In genomic region chr6:34969662-34970265, GRCh38 we compare ENCODE assay signal across 29 cellular contexts.
DNase-seq lines count a peak whose midpoint lies in the region; ATAC-seq, FAIRE-seq and TF ChIP-seq lines count a peak whose summit lies in the region.
"Had no signal": no experiment of that assay in that cellular context is flagged by ENCODE, and none has a peak within 500 bp of the region (broad histone marks: within the 10 kb centered on the region; RNA-seq: fewer than 3 reads in every experiment).

No MANE protein-coding gene starts in this region.

- no peak for TF ChIP-seq RAD21 in IMR-90 (IDR thresholded peaks at IDR 0.05; ENCODE audit: low read length)

- dilution Hi-C loops in IMR-90 (cut with HindIII; ENCODE audit: low sequenced_read_pairs, unreplicated experiment), result no loop called here

- H3K4me2 ChIP-seq in IMR-90 (ENCODE audit: low read depth, low read length) (no peak overlapping the region), neural progenitor cell (no peak overlapping the region)

- H3K27ac Mint-ChIP-seq in neural progenitor cell, result peak overlapping the region; percentile 26
- H3K27ac Mint-ChIP-seq: activated naive CD4-positive, alpha-beta T cell treated with anti-CD3 and anti-CD28 coated beads, Interleukin-2, amount 50 U/mL, for 24 hours; activated T-helper 2 cell treated with anti-CD3 and anti-CD28 coated beads, Interferon-gamma antibody, Interleukin-2, Interleukin-4, amounts not matched to agents 10 μg/mL and 5 μg/mL and 100 μg/mL, durations not matched to agents 14 hours and 24 hours and 36 hours; CD14-positive monocyte; nephron progenitor cell had no signal

- H4K20me1 ChIP-seq in IMR-90 (ENCODE audit: insufficient read depth, low read length) (peaks cover 7% of the 10 kb centered on the region; the same call in 1 of the 2 replicates), neural progenitor cell (ENCODE audit: low read depth) (peaks cover 5% of the 10 kb centered on the region)

- FAIRE-seq in bronchial epithelial cell (lab: Jason Lieb, UNC), result peak; percentile 88
- FAIRE-seq: endometrium, GM18507 had no signal

- 0 out of 2 replicates have a peak overlapping the region, but pooled peaks have one; percentile 21 for H3K14ac ChIP-seq in IMR-90 (replicated peaks; ENCODE audit: low read depth, low read length)

- H3K9me1 ChIP-seq in IMR-90 (ENCODE audit: insufficient read depth, low read length), result peaks cover 13% of the 10 kb centered on the region

- H3K4me3 Mint-ChIP-seq in neural progenitor cell, result no peak overlapping the region
- H3K4me3 Mint-ChIP-seq: activated naive CD4-positive, alpha-beta T cell treated with anti-CD3 and anti-CD28 coated beads, Interleukin-2, amount 50 U/mL, for 24 hours; CD14-positive monocyte; nephron progenitor cell had no signal

- H3K9me3 ChIP-seq in IMR-90 (ENCODE audit: control insufficient read depth, insufficient read depth, low read length) (no peaks in the 10 kb centered on the region), neural progenitor cell (ENCODE audit: low read depth) (no peaks in the 10 kb centered on the region)
- no peaks in the 10 kb centered on the region for H3K9me3 ChIP-seq in effector memory CD4-positive, alpha-beta T cell (ENCODE audit: control insufficient read depth, low read length)
- H3K9me3 ChIP-seq: transverse colon had no signal

- peaks cover 2% of the 10 kb centered on the region for H3K27me3 Mint-ChIP-seq in neural progenitor cell (ENCODE audit: insufficient read depth, low read depth)
- H3K27me3 Mint-ChIP-seq: activated naive CD4-positive, alpha-beta T cell treated with anti-CD3 and anti-CD28 coated beads, Interleukin-2, amount 50 U/mL, for 24 hours had no signal

- peaks cover 6 to 7% of the 10 kb centered on the region in 2 experiments; a peak in 3 of 4 replicates for H3K79me1 ChIP-seq in IMR-90 (ENCODE audit: low read depth in 1 of 2, low read length in 2 of 2)

- H3K9me3 Mint-ChIP-seq in neural progenitor cell, result no peaks in the 10 kb centered on the region
- H3K9me3 Mint-ChIP-seq: activated naive CD4-positive, alpha-beta T cell treated with anti-CD3 and anti-CD28 coated beads, Interleukin-2, amount 50 U/mL, for 24 hours; activated T-helper 2 cell treated with anti-CD3 and anti-CD28 coated beads, Interferon-gamma antibody, Interleukin-2, Interleukin-4, amounts not matched to agents 10 μg/mL and 5 μg/mL and 100 μg/mL, durations not matched to agents 14 hours and 24 hours and 36 hours; CD14-positive monocyte; nephron progenitor cell had no signal

- TF ChIP-seq CTCF in IMR-90 (conservative IDR thresholded peaks at IDR 0.05; ENCODE audit: low read depth, low read length) (no peak), bronchial epithelial cell (IDR thresholded peaks at IDR 0.05; ENCODE audit: insufficient read depth, low read length, severe bottlenecking) (no peak), neural progenitor cell (IDR thresholded peaks at IDR 0.05) (no peak)

- H3K4ac ChIP-seq in IMR-90 (ENCODE audit: low read depth, low read length), result peak overlapping the region; percentile 44; the same call in 1 of the 2 replicates

- H2BK5ac ChIP-seq in IMR-90 (ENCODE audit: low read depth, low read length, poor library complexity, severe bottlenecking), result no peak overlapping the region

- H2BK20ac ChIP-seq in IMR-90 (ENCODE audit: low read depth, low read length), result peak overlapping the region; percentile 30; the same call in 1 of the 2 replicates

- peak overlapping the region; percentile 48; the same call in 1 of the 2 replicates for H2AK5ac ChIP-seq in IMR-90 (ENCODE audit: low read depth, low read length)

- H3F3A ChIP-seq in neural progenitor cell (ENCODE audit: low read depth), result no peaks in the 10 kb centered on the region

- H3K36me3 Mint-ChIP-seq in neural progenitor cell, result peaks cover 8% of the 10 kb centered on the region

- no peak for TF ChIP-seq POLR2A in IMR-90 (IDR thresholded peaks at IDR 0.05; ENCODE audit: low read depth, low read length)

- peak; percentile 35 for ATAC-seq in IMR-90 (ENCODE audit: low read depth)
- ATAC-seq in HG02981 (IDR thresholded peaks at IDR 0.05; ENCODE audit: unreplicated experiment), result no peak
- ATAC-seq: Panc1 had no signal

- peak; percentile 16 for DNase-seq in H4 (ENCODE audit: low spot score)
- peak; percentile 70 for DNase-seq in IMR-90
- DNase-seq in bronchial epithelial cell (ENCODE audit: low read depth), result peak; percentile 98
- DNase-seq in neural progenitor cell (ENCODE audit: low spot score), result no peak
- DNase-seq in head of caudate nucleus, result no peak
- no peak for DNase-seq in effector memory CD4-positive, alpha-beta T cell
- DNase-seq: anterior cingulate cortex; Calu3; caudate nucleus; dermis blood vessel endothelial cell; glutamatergic neuron; NCI-H1048; NCI-H187; NCI-H526 treated with DMSO at 0.1 percent for 48 hours; nephron progenitor cell; SIG-M5; stimulated activated CD4-positive, alpha-beta T cell treated with anti-CD3 and anti-CD28 coated beads, Interleukin-2, amount 100 ng/mL, for 24 hours; transverse colon; WERI-Rb-1 had no signal

- no peak overlapping the region for H4K5ac ChIP-seq in IMR-90 (ENCODE audit: low read depth, low read length)

- intact Hi-C loops in IMR-90 (cut with micrococcal nuclease), result loop anchor here (2.0 kb wide), 1 partner anchor 81 kb away; the partner anchor contains the start of genes ANKS1A and TAF11
- intact Hi-C loops in head of caudate nucleus (cut with DNase I), result no loop called here

- H3K9ac ChIP-seq in IMR-90 (ENCODE audit: low read depth, low read length) (no peak overlapping the region), neural progenitor cell (no peak overlapping the region)
- H3K9ac ChIP-seq: parathyroid adenoma had no signal

- no TSS peak for BruUV-seq in IMR-90 (replicated peaks; lab: Mats Ljungman, UMichigan)

- H3K23ac ChIP-seq in IMR-90 (ENCODE audit: low read depth, low read length), result peak overlapping the region; percentile 4; the same call in 1 of the 2 replicates

- no peak overlapping the region for H4K8ac ChIP-seq in IMR-90 (ENCODE audit: low read depth in 2 of 2, low read length in 2 of 2)

- no peaks in the 10 kb centered on the region for H3K79me2 ChIP-seq in neural progenitor cell (ENCODE audit: low read depth)
- H3K79me2 ChIP-seq: parathyroid adenoma had no signal

- no peak overlapping the region for H3K4me3 ChIP-seq in IMR-90 (ENCODE audit: insufficient read depth, low read depth, low read length)
- no peak overlapping the region for H3K4me3 ChIP-seq in bronchial epithelial cell (ENCODE audit: low read depth, low read length)
- H3K4me3 ChIP-seq in neural progenitor cell, result no peak overlapping the region
- H3K4me3 ChIP-seq in effector memory CD4-positive, alpha-beta T cell (ENCODE audit: insufficient read depth, low read depth, low read length, poor library complexity, severe bottlenecking), result no peak overlapping the region
- H3K4me3 ChIP-seq: lung, transverse colon had no signal

- H2AFZ ChIP-seq in IMR-90 (replicated peaks; ENCODE audit: low read length, poor library complexity), result no peak overlapping the region
- no peak overlapping the region for H2AFZ ChIP-seq in neural progenitor cell (replicated peaks)
- H2AFZ ChIP-seq: parathyroid adenoma had no signal

- peak overlapping the region; percentile 19 for H2AK9ac ChIP-seq in IMR-90 (replicated peaks; ENCODE audit: low read depth, low read length, poor library complexity)

- CTCF ChIA-PET in IMR-90 (lab: Yijun Ruan, JAX), result no interaction called here

- no peak overlapping the region for H2BK15ac ChIP-seq in IMR-90 (ENCODE audit: low read depth, low read length)

- H3K36me3 ChIP-seq in IMR-90 (ENCODE audit: control insufficient read depth, insufficient read depth, low read length) (peaks cover 4% of the 10 kb centered on the region; the same call in 1 of the 2 replicates), bronchial epithelial cell (ENCODE audit: control insufficient read depth, insufficient read depth, low read length) (no peaks in the 10 kb centered on the region), neural progenitor cell (no peaks in the 10 kb centered on the region)
- H3K36me3 ChIP-seq in effector memory CD4-positive, alpha-beta T cell (ENCODE audit: control insufficient read depth, insufficient read depth, low read length), result peaks cover 14% of the 10 kb centered on the region

- H2BK120ac ChIP-seq in IMR-90 (ENCODE audit: low read depth, low read length), result no peak overlapping the region

- no peak overlapping the region for H3K56ac ChIP-seq in IMR-90 (ENCODE audit: extremely low read depth, insufficient read depth, low read length)

- no peaks in the 10 kb centered on the region for H3K27me3 ChIP-seq in IMR-90 (ENCODE audit: control insufficient read depth, insufficient read depth, low read length)
- no peaks in the 10 kb centered on the region for H3K27me3 ChIP-seq in bronchial epithelial cell (ENCODE audit: control insufficient read depth, insufficient read depth, low read length)
- no peaks in the 10 kb centered on the region for H3K27me3 ChIP-seq in neural progenitor cell
- H3K27me3 ChIP-seq in effector memory CD4-positive, alpha-beta T cell (replicated peaks; ENCODE audit: control insufficient read depth, insufficient read depth, low read length, poor library complexity, severe bottlenecking), result no peaks in the 10 kb centered on the region
- H3K27me3 ChIP-seq: transverse colon had no signal

- POLR2A ChIA-PET in IMR-90 (lab: Charles Lee; ENCODE audit: unreplicated experiment), result no interaction called here

- H3K4me1 Mint-ChIP-seq in neural progenitor cell, result no peaks in the 10 kb centered on the region
- H3K4me1 Mint-ChIP-seq: activated naive CD4-positive, alpha-beta T cell treated with anti-CD3 and anti-CD28 coated beads, Interleukin-2, amount 50 U/mL, for 24 hours; CD14-positive monocyte had no signal

- in situ Hi-C loops in IMR-90 (cut with MboI; ENCODE audit: low sequenced_read_pairs), result no loop called here

- no peak overlapping the region for H4K91ac ChIP-seq in IMR-90 (ENCODE audit: insufficient read depth, low read depth, low read length)

- peaks cover 13% of the 10 kb centered on the region for H3K4me1 ChIP-seq in IMR-90 (ENCODE audit: control insufficient read depth, insufficient read depth, low read length)
- no peaks in the 10 kb centered on the region for H3K4me1 ChIP-seq in neural progenitor cell
- no peaks in the 10 kb centered on the region for H3K4me1 ChIP-seq in effector memory CD4-positive, alpha-beta T cell (ENCODE audit: control insufficient read depth, insufficient read depth, low read length, poor library complexity, severe bottlenecking)
- H3K4me1 ChIP-seq: parathyroid adenoma had no signal

- WGBS in IMR-90 (ENCODE audit: extremely low coverage in 2 of 2, insufficient read length in 1 of 2), 2 experiments, result no CpG with 5 or more reads among the region's 7 CpGs

- H3K18ac ChIP-seq in IMR-90 (ENCODE audit: low read depth, low read length), result peak overlapping the region; percentile 0; the same call in 1 of the 2 replicates

- H3K27ac ChIP-seq in IMR-90 (ENCODE audit: insufficient read depth, low read length) (no peak overlapping the region), neural progenitor cell (no peak overlapping the region)
- no peak overlapping the region for H3K27ac ChIP-seq in effector memory CD4-positive, alpha-beta T cell (ENCODE audit: insufficient read depth, low read length, poor library complexity, severe bottlenecking)
- H3K27ac ChIP-seq: HL-60, parathyroid adenoma, transverse colon, WERI-Rb-1 had no signal

TF ChIP-seq in IMR-90, 13 proteins besides CTCF, POLR2A, EP300 and RAD21 (continues in another document):
- TF ChIP-seq SMC3 (IDR thresholded peaks at IDR 0.05; ENCODE audit: low read depth, low read length) (no peak), BHLHE40 (IDR thresholded peaks at IDR 0.05; ENCODE audit: low read depth, low read length) (no peak), MAFK (IDR thresholded peaks at IDR 0.05; ENCODE audit: low read depth, low read length) (peak; percentile 91)

Comparison
In these comparisons a context has a peak if more than half of its experiments do, and no peak if none do; other contexts are left out.
1. DNase-seq: peak in H4 (single experiment), IMR-90 (single experiment) and bronchial epithelial cell (single experiment); none in neural progenitor cell (single experiment), head of caudate nucleus (0 of 42) and effector memory CD4-positive, alpha-beta T cell (0 of 3).